In genomic region chr19:58300620-58301019, GRCh38 we compare ENCODE assay signal across 20 cellular contexts.
"Had no signal": no experiment of that assay in that cellular context is flagged by ENCODE, and none has a peak within 500 bp of the region (broad histone marks: within the 10 kb centered on the region; RNA-seq: fewer than 3 reads in every experiment).

No MANE protein-coding gene starts in this region.

- DNase-seq: erythroblast; foreskin keratinocyte; kidney; left cardiac atrium; left ventricle myocardium inferior; lower lobe of right lung; midbrain; nucleus accumbens; ovary; right cardiac atrium; stimulated activated CD4-positive, alpha-beta T cell treated with anti-CD3 and anti-CD28 coated beads, Interleukin-2, amount 100 ng/mL, for 48 hours; stimulated activated naive CD8-positive, alpha-beta T cell treated with anti-CD3 and anti-CD28 coated beads, Interleukin-15, Interleukin-2, amounts not matched to agents 100 U/mL and 50 U/mL, for 24 hours; testis had no signal

- H3K9ac ChIP-seq: neural progenitor cell had no signal

- H3K27ac ChIP-seq: foreskin keratinocyte, hepatocyte, left ventricle myocardium inferior, lower lobe of right lung, neural progenitor cell, ovary, testis, tibial nerve had no signal

- H3K9me3 ChIP-seq: ovary, testis had no signal

- H3K4me3 ChIP-seq: hepatocyte, left ventricle myocardium inferior, lower lobe of right lung, neural progenitor cell, ovary, smooth muscle cell, testis, tibial nerve had no signal

- FAIRE-seq: colon, endothelial cell of umbilical vein, kidney had no signal

- H3K4me1 ChIP-seq: foreskin keratinocyte, testis had no signal

- ATAC-seq: foreskin keratinocyte; left cardiac atrium; lower lobe of right lung; natural killer cell treated with Interleukin-12 subunit alpha and Interleukin-12 subunit beta and Interleukin-15 and Interleukin-18, amount 100 ng/mL, for 72 hours; right cardiac atrium; stimulated activated naive CD8-positive, alpha-beta T cell treated with anti-CD3 and anti-CD28 coated beads, Interleukin-15, Interleukin-2, amounts not matched to agents 100 U/mL and 50 U/mL, for 24 hours had no signal

- H2AFZ ChIP-seq: hepatocyte, neural progenitor cell had no signal

- H3K36me3 ChIP-seq: ovary had no signal

- H3K4me2 ChIP-seq: hepatocyte, neural progenitor cell, smooth muscle cell had no signal

- H3K27me3 ChIP-seq: foreskin keratinocyte, hepatocyte, neural progenitor cell, ovary, testis, tibial nerve had no signal
